ENCODE assay signal across 1 cellular context in genomic region chr16:84175351-84176081, GRCh38.
TF ChIP-seq lines count a peak whose summit lies in the region.

No MANE protein-coding gene starts in this region.

TF ChIP-seq in SK-N-SH, 30 proteins besides CTCF, POLR2A, EP300 and RAD21 (continued from another document):
- TF ChIP-seq NRF1 (IDR thresholded peaks at IDR 0.05; ENCODE audit: low read depth, low read length) (no peak), FOSL2 (IDR thresholded peaks at IDR 0.05; ENCODE audit: borderline replicate concordance, low read depth) (no peak)
- TF ChIP-seq, protein P1, sequence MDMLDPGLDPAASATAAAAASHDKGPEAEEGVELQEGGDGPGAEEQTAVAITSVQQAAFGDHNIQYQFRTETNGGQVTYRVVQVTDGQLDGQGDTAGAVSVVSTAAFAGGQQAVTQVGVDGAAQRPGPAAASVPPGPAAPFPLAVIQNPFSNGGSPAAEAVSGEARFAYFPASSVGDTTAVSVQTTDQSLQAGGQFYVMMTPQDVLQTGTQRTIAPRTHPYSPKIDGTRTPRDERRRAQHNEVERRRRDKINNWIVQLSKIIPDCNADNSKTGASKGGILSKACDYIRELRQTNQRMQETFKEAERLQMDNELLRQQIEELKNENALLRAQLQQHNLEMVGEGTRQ (IDR thresholded peaks at IDR 0.05; ENCODE audit: borderline replicate concordance, low read depth, low read length): no peak
